Comparison of ENCODE assay signal across 1 cellular context in the genomic region with DNA sequence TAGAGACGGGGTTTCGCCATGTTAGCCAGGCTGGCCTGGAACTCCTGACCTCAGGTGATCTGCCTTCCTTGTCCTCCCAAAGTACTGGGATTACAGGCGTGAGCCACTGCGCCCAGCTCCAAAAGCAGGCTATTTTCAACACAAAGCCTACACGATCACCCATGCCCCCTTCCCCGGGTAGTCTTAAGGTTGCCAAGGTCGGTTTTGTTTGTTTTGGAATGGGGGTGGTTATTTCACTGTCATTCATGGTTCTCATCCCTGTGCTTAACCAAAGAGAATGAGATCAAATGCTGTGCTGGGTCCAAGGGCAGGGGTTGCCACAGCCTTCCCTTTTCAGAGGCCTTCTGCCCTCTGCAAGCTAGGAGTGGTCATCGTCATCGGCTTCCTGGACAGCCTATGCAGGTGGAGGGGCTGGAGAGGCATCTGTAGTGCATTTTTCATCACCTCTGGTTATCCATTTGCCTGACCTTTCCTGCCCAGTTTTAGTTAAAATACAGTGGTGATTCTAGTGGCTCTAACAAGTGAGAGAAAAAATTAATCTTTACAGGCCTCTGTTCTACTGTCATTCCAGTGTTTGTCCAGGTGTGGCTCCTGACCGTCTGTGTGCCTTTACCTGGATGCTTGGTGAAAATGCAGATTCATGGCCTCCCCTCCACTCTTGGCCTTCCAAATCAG.
A peak's percentile ranks its signal among the peaks of the same experiment; 100 is the strongest.
TF ChIP-seq lines count a peak whose summit lies in the region.

No MANE protein-coding gene starts in this region.

TF ChIP-seq in HepG2, 621 proteins besides CTCF, POLR2A, EP300 and RAD21 (continued from another document and continues in another):
- TF ChIP-seq ZUFSP (CRISPR knock-in tag; IDR thresholded peaks at IDR 0.05; ENCODE audit: borderline replicate concordance), result no peak
- TF ChIP-seq, protein P1, sequence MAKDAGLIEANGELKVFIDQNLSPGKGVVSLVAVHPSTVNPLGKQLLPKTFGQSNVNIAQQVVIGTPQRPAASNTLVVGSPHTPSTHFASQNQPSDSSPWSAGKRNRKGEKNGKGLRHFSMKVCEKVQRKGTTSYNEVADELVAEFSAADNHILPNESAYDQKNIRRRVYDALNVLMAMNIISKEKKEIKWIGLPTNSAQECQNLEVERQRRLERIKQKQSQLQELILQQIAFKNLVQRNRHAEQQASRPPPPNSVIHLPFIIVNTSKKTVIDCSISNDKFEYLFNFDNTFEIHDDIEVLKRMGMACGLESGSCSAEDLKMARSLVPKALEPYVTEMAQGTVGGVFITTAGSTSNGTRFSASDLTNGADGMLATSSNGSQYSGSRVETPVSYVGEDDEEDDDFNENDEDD (CRISPR knock-in tag; IDR thresholded peaks at IDR 0.05; ENCODE audit: borderline replicate concordance), result no peak
- TF ChIP-seq ZNF34 (CRISPR knock-in tag; IDR thresholded peaks at IDR 0.05; ENCODE audit: borderline replicate concordance), result no peak
- TF ChIP-seq ZBTB7A (CRISPR knock-in tag; IDR thresholded peaks at IDR 0.05), result no peak; the same call in 1 of the 2 replicates
- TF ChIP-seq TOE1 (CRISPR knock-in tag; IDR thresholded peaks at IDR 0.05), result no peak
- TF ChIP-seq, protein P2, sequence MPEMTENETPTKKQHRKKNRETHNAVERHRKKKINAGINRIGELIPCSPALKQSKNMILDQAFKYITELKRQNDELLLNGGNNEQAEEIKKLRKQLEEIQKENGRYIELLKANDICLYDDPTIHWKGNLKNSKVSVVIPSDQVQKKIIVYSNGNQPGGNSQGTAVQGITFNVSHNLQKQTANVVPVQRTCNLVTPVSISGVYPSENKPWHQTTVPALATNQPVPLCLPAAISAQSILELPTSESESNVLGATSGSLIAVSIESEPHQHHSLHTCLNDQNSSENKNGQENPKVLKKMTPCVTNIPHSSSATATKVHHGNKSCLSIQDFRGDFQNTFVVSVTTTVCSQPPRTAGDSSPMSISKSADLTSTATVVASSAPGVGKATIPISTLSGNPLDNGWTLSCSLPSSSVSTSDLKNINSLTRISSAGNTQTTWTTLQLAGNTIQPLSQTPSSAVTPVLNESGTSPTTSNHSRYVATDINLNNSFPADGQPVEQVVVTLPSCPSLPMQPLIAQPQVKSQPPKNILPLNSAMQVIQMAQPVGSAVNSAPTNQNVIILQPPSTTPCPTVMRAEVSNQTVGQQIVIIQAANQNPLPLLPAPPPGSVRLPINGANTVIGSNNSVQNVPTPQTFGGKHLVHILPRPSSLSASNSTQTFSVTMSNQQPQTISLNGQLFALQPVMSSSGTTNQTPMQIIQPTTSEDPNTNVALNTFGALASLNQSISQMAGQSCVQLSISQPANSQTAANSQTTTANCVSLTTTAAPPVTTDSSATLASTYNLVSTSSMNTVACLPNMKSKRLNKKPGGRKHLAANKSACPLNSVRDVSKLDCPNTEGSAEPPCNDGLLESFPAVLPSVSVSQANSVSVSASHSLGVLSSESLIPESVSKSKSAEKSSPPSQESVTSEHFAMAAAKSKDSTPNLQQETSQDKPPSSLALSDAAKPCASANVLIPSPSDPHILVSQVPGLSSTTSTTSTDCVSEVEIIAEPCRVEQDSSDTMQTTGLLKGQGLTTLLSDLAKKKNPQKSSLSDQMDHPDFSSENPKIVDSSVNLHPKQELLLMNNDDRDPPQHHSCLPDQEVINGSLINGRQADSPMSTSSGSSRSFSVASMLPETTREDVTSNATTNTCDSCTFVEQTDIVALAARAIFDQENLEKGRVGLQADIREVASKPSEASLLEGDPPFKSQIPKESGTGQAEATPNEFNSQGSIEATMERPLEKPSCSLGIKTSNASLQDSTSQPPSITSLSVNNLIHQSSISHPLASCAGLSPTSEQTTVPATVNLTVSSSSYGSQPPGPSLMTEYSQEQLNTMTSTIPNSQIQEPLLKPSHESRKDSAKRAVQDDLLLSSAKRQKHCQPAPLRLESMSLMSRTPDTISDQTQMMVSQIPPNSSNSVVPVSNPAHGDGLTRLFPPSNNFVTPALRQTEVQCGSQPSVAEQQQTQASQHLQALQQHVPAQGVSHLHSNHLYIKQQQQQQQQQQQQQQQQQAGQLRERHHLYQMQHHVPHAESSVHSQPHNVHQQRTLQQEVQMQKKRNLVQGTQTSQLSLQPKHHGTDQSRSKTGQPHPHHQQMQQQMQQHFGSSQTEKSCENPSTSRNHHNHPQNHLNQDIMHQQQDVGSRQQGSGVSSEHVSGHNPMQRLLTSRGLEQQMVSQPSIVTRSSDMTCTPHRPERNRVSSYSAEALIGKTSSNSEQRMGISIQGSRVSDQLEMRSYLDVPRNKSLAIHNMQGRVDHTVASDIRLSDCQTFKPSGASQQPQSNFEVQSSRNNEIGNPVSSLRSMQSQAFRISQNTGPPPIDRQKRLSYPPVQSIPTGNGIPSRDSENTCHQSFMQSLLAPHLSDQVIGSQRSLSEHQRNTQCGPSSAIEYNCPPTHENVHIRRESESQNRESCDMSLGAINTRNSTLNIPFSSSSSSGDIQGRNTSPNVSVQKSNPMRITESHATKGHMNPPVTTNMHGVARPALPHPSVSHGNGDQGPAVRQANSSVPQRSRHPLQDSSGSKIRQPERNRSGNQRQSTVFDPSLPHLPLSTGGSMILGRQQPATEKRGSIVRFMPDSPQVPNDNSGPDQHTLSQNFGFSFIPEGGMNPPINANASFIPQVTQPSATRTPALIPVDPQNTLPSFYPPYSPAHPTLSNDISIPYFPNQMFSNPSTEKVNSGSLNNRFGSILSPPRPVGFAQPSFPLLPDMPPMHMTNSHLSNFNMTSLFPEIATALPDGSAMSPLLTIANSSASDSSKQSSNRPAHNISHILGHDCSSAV (CRISPR knock-in tag; IDR thresholded peaks at IDR 0.05; ENCODE audit: borderline replicate concordance), result no peak
- no peak for TF ChIP-seq NFE2L1 (CRISPR knock-in tag; IDR thresholded peaks at IDR 0.05; ENCODE audit: borderline replicate concordance)
- peak; percentile 79 for TF ChIP-seq ZNF746 (CRISPR knock-in tag; IDR thresholded peaks at IDR 0.05)
- TF ChIP-seq BORCS8-MEF2B (CRISPR knock-in tag; IDR thresholded peaks at IDR 0.05), result peak; percentile 49
- peak; percentile 60; the same call in 1 of the 2 replicates for TF ChIP-seq KLF12 (CRISPR knock-in tag; IDR thresholded peaks at IDR 0.05; ENCODE audit: borderline replicate concordance)
- TF ChIP-seq USF2 (IDR thresholded peaks at IDR 0.05; ENCODE audit: low read depth, low read length), result no peak
- no peak for TF ChIP-seq USF2 (CRISPR knock-in tag; IDR thresholded peaks at IDR 0.05; ENCODE audit: borderline replicate concordance)
- no peak for TF ChIP-seq TEF (CRISPR knock-in tag; IDR thresholded peaks at IDR 0.05)
- no peak for TF ChIP-seq ATF6 (CRISPR knock-in tag; conservative IDR thresholded peaks at IDR 0.05)
- peak; percentile 70; the same call in 1 of the 2 replicates for TF ChIP-seq HNF4G (IDR thresholded peaks at IDR 0.05; ENCODE audit: borderline replicate concordance, low read depth, low read length)
- TF ChIP-seq HNF4G (CRISPR knock-in tag; IDR thresholded peaks at IDR 0.05; ENCODE audit: borderline replicate concordance, low read depth), result peak; percentile 71; the same call in 1 of the 2 replicates
- TF ChIP-seq, protein P3, sequence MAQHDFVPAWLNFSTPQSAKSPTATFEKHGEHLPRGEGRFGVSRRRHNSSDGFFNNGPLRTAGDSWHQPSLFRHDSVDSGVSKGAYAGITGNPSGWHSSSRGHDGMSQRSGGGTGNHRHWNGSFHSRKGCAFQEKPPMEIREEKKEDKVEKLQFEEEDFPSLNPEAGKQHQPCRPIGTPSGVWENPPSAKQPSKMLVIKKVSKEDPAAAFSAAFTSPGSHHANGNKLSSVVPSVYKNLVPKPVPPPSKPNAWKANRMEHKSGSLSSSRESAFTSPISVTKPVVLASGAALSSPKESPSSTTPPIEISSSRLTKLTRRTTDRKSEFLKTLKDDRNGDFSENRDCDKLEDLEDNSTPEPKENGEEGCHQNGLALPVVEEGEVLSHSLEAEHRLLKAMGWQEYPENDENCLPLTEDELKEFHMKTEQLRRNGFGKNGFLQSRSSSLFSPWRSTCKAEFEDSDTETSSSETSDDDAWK (CRISPR knock-in tag; IDR thresholded peaks at IDR 0.05), result no peak
- TF ChIP-seq, protein P4, sequence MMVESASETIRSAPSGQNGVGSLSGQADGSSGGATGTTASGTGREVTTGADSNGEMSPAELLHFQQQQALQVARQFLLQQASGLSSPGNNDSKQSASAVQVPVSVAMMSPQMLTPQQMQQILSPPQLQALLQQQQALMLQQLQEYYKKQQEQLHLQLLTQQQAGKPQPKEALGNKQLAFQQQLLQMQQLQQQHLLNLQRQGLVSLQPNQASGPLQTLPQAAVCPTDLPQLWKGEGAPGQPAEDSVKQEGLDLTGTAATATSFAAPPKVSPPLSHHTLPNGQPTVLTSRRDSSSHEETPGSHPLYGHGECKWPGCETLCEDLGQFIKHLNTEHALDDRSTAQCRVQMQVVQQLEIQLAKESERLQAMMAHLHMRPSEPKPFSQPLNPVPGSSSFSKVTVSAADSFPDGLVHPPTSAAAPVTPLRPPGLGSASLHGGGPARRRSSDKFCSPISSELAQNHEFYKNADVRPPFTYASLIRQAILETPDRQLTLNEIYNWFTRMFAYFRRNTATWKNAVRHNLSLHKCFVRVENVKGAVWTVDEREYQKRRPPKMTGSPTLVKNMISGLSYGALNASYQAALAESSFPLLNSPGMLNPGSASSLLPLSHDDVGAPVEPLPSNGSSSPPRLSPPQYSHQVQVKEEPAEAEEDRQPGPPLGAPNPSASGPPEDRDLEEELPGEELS (CRISPR knock-in tag; IDR thresholded peaks at IDR 0.05), result peak; percentile 88
- TF ChIP-seq NCOA2 (CRISPR knock-in tag; IDR thresholded peaks at IDR 0.05), result peak; percentile 92
- TF ChIP-seq TRAFD1 (CRISPR knock-in tag; IDR thresholded peaks at IDR 0.05; ENCODE audit: borderline replicate concordance), result no peak
- TF ChIP-seq, protein P5, sequence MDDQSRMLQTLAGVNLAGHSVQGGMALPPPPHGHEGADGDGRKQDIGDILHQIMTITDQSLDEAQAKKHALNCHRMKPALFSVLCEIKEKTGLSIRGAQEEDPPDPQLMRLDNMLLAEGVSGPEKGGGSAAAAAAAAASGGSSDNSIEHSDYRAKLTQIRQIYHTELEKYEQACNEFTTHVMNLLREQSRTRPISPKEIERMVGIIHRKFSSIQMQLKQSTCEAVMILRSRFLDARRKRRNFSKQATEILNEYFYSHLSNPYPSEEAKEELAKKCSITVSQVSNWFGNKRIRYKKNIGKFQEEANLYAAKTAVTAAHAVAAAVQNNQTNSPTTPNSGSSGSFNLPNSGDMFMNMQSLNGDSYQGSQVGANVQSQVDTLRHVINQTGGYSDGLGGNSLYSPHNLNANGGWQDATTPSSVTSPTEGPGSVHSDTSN (CRISPR knock-in tag; IDR thresholded peaks at IDR 0.05; ENCODE audit: borderline replicate concordance), result no peak
- TF ChIP-seq ZNF616 (CRISPR knock-in tag; IDR thresholded peaks at IDR 0.05; ENCODE audit: low read depth), result no peak
- TF ChIP-seq PCBP2 (optimal IDR thresholded peaks at IDR 0.05; ENCODE audit: low read depth, low read length, poor library complexity, severe bottlenecking), result no peak
- TF ChIP-seq SRY (CRISPR knock-in tag; IDR thresholded peaks at IDR 0.05), result no peak
- no peak for TF ChIP-seq ZNF3 (CRISPR knock-in tag; IDR thresholded peaks at IDR 0.05)
- peak in 1 of 2 experiments; percentile 80; a peak in 2 of 4 replicates for TF ChIP-seq KLF16 (CRISPR knock-in tag; IDR thresholded peaks at IDR 0.05)
